Comparison of ENCODE assay signal across 9 cellular contexts in the genomic region with DNA sequence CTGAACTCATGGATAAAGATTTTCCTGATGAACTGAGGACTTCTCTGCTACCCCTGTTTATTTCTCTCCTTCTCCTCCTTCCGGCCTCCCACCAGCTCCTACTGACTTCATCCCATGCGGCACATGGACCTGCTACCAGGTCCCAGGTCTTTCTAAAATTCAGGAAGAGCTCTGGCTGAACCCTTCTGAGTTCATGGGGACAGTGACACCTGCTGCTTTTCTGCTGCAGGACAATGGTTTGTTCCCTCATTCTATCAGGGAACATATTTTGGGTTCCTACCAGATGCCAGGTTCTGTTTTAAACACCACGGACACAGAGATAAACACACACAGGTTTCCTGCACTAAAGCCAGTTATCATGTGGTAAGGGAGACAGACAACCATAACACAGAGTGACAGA.
DNase-seq lines count a peak whose midpoint lies in the region; ATAC-seq and TF ChIP-seq lines count a peak whose summit lies in the region.
"Had no signal": no experiment of that assay in that cellular context is flagged by ENCODE, and none has a peak within 500 bp of the region (broad histone marks: within the 10 kb centered on the region; RNA-seq: fewer than 3 reads in every experiment).

No MANE protein-coding gene starts in this region.

- H4K20me1 ChIP-seq in OCI-LY3 (ENCODE audit: insufficient read depth, low read length) = no peaks in the 10 kb centered on the region

- H3K4me3 ChIP-seq in OCI-LY3 (ENCODE audit: low read length) = no peak overlapping the region
- no peak overlapping the region for H3K4me3 ChIP-seq in esophagus squamous epithelium
- H3K4me3 ChIP-seq in psoas muscle = no peak overlapping the region
- no peak overlapping the region for H3K4me3 ChIP-seq in CD8-positive, alpha-beta memory T cell (ENCODE audit: low read length)

- POLR2A ChIA-PET in CD8-positive, alpha-beta memory T cell (lab: Charles Lee) = no interaction called here

- no peaks in the 10 kb centered on the region for H3K79me2 ChIP-seq in OCI-LY3 (ENCODE audit: low read length)

- H3K4me1 ChIP-seq in OCI-LY3 (ENCODE audit: low read length) (peaks cover 9% of the 10 kb centered on the region), esophagus squamous epithelium (peaks cover 0 to 6% (median 0%) of the 10 kb centered on the region in 3 donors), psoas muscle (no peaks in the 10 kb centered on the region)
- H3K4me1 ChIP-seq in CD8-positive, alpha-beta memory T cell (ENCODE audit: insufficient read depth, low read length) = peaks cover 16% of the 10 kb centered on the region

- ATAC-seq in psoas muscle (peak in 3 of 4 donors; percentile 57 to 83 (median 66)), GM18498 (IDR thresholded peaks at IDR 0.05; ENCODE audit: unreplicated experiment) (no peak)

- H3K9me3 Mint-ChIP-seq in CD8-positive, alpha-beta memory T cell = peaks cover 0 to under 1% (median 0%) of the 10 kb centered on the region in 5 donors

- intact Hi-C loops in esophagus squamous epithelium (cut with DNase I) (loop anchor here (10.0 kb wide), 1 partner anchor 422 kb away; a partner anchor contains a TSS), psoas muscle (cut with DNase I) (loop anchor here (2.0 to 10.0 kb wide), 4 partner anchors 422 to 492 kb away; a partner anchor contains a TSS)

- peak overlapping the region in 1 of 7 donors; percentile 21 for H3K4me3 Mint-ChIP-seq in CD8-positive, alpha-beta memory T cell

- TF ChIP-seq POLR2A in esophagus squamous epithelium (IDR thresholded peaks at IDR 0.05) = no peak

- H3K9me3 ChIP-seq in OCI-LY3 (ENCODE audit: insufficient read depth, low read length) (no peaks in the 10 kb centered on the region), esophagus squamous epithelium (no peaks in the 10 kb centered on the region), psoas muscle (no peaks in the 10 kb centered on the region)
- no peaks in the 10 kb centered on the region for H3K9me3 ChIP-seq in CD8-positive, alpha-beta memory T cell (ENCODE audit: low read length)

- H3K27me3 ChIP-seq in OCI-LY3 (ENCODE audit: low read depth, low read length) = no peaks in the 10 kb centered on the region
- H3K27me3 ChIP-seq in esophagus squamous epithelium = no peaks in the 10 kb centered on the region
- no peaks in the 10 kb centered on the region for H3K27me3 ChIP-seq in psoas muscle (ENCODE audit: insufficient read depth in 3 of 3, low read length in 2 of 3)
- no peaks in the 10 kb centered on the region for H3K27me3 ChIP-seq in CD8-positive, alpha-beta memory T cell (ENCODE audit: insufficient read depth, low read length, poor library complexity, severe bottlenecking)

- H3K27ac Mint-ChIP-seq in CD8-positive, alpha-beta memory T cell = peak overlapping the region in 1 of 8 donors; percentile 51

- peaks cover 0 to 2% (median 0%) of the 10 kb centered on the region in 3 donors for H3K36me3 Mint-ChIP-seq in CD8-positive, alpha-beta memory T cell

- DNase-seq in GM10266 (ENCODE audit: extremely low spot score) (no peak), esophagus squamous epithelium (lab: John Stamatoyannopoulos, UW) (no peak), psoas muscle (no peak), NCI-H1048 (lab: John Stamatoyannopoulos, UW) (no peak)
- DNase-seq in effector CD8-positive, alpha-beta T cell (lab: John Stamatoyannopoulos, UW) = no peak
- no peak for DNase-seq in CD8-positive, alpha-beta memory T cell
- DNase-seq: cortex of kidney had no signal

- 76 to 81% methylated on average over 3 of the region's 3 CpGs for WGBS in esophagus squamous epithelium, 2 donors
- 55 to 60% (median 58%) methylated on average over 3 of the region's 3 CpGs for WGBS in psoas muscle, 3 donors

- peaks cover 15 to 27% (median 23%) of the 10 kb centered on the region in 3 donors for H3K4me1 Mint-ChIP-seq in CD8-positive, alpha-beta memory T cell

- no peaks in the 10 kb centered on the region for H3K36me3 ChIP-seq in OCI-LY3 (replicated peaks; ENCODE audit: low read depth, low read length)
- H3K36me3 ChIP-seq in esophagus squamous epithelium = no peaks in the 10 kb centered on the region
- H3K36me3 ChIP-seq in psoas muscle (ENCODE audit: insufficient read depth in 1 of 2, low read depth in 1 of 2) = no peaks in the 10 kb centered on the region
- no peaks in the 10 kb centered on the region for H3K36me3 ChIP-seq in CD8-positive, alpha-beta memory T cell (ENCODE audit: insufficient read depth, low read length)

- TF ChIP-seq CTCF in GM10266 (IDR thresholded peaks at IDR 0.05; ENCODE audit: control insufficient read depth, insufficient read depth, low read depth, missing control alignments) = peak; percentile 18
- TF ChIP-seq CTCF in OCI-LY3 (IDR thresholded peaks at IDR 0.05; ENCODE audit: low read depth, low read length) = peak; percentile 66
- peak in 5 of 6 experiments; percentile 27 to 55 (median 47) for TF ChIP-seq CTCF in esophagus squamous epithelium (IDR thresholded peaks at IDR 0.05)
- peak; percentile 45 for TF ChIP-seq CTCF in psoas muscle (IDR thresholded peaks at IDR 0.05)

- no peak overlapping the region for H3K27ac ChIP-seq in OCI-LY3 (ENCODE audit: low read length)
- H3K27ac ChIP-seq in esophagus squamous epithelium = peak overlapping the region in 1 of 4 donors; percentile 26
- no peak overlapping the region for H3K27ac ChIP-seq in psoas muscle
- no peak overlapping the region for H3K27ac ChIP-seq in CD8-positive, alpha-beta memory T cell (ENCODE audit: low read depth, low read length)

- H3K27me3 Mint-ChIP-seq in CD8-positive, alpha-beta memory T cell = peaks cover 0 to 5% of the 10 kb centered on the region in 2 donors

- CTCF ChIA-PET in CD8-positive, alpha-beta memory T cell (lab: Charles Lee) = interaction anchor here (1.0 to 2.0 kb wide), 2 partner anchors 71 to 421 kb away, joined by 3 to 7 read pairs; a partner anchor contains a TSS

- no peak overlapping the region for H3K4me2 ChIP-seq in OCI-LY3 (ENCODE audit: low read length)

- no peak overlapping the region for H2AFZ ChIP-seq in OCI-LY3 (ENCODE audit: low read depth, low read length)

- no peak overlapping the region for H3K9ac ChIP-seq in OCI-LY3 (ENCODE audit: low read length)
